In genomic region chr17:31523862-31524730, GRCh38 we compare ENCODE assay signal across 17 cellular contexts.
A peak's percentile ranks its signal among the peaks of the same experiment; 100 is the strongest.
DNase-seq lines count a peak whose midpoint lies in the region; ATAC-seq and TF ChIP-seq lines count a peak whose summit lies in the region.
"Had no signal": no experiment of that assay in that cellular context is flagged by ENCODE, and none has a peak within 500 bp of the region (broad histone marks: within the 10 kb centered on the region; RNA-seq: fewer than 3 reads in every experiment).

No MANE protein-coding gene starts in this region.

- no peaks in the 10 kb centered on the region for H3K4me1 ChIP-seq in GM23338 (ENCODE audit: insufficient read depth)
- peaks cover 16% of the 10 kb centered on the region for H3K4me1 ChIP-seq in osteoblast (ENCODE audit: insufficient read depth, low read length)

- POLR2A ChIA-PET in activated CD8-positive, alpha-beta T cell treated with anti-CD3 and anti-CD28 coated beads, Interleukin-2, amount 10 ng/mL, durations not matched to agents 7 days and 5 days (lab: Charles Lee) = interaction anchor here (1.5 kb wide), 1 partner anchor 36 kb away, joined by 9 read pairs; no protein-coding TSS in a partner anchor

- no peaks in the 10 kb centered on the region for H3K4me1 Mint-ChIP-seq in GM23338
- no peaks in the 10 kb centered on the region for H3K4me1 Mint-ChIP-seq in T-helper 17 cell
- no peaks in the 10 kb centered on the region for H3K4me1 Mint-ChIP-seq in central memory CD8-positive, alpha-beta T cell
- no peaks in the 10 kb centered on the region for H3K4me1 Mint-ChIP-seq in activated CD8-positive, alpha-beta T cell treated with anti-CD3 and anti-CD28 coated beads, Interleukin-2, amount 10 ng/mL, durations not matched to agents 7 days and 5 days (ENCODE audit: low read depth)

- TF ChIP-seq CTCF in GM23338 (conservative IDR thresholded peaks at IDR 0.05; ENCODE audit: low read depth in 2 of 2) (no peak), osteoblast (IDR thresholded peaks at IDR 0.05; ENCODE audit: extremely low read depth, low read depth, low read length) (no peak)

- H3K36me3 ChIP-seq in GM23338 (ENCODE audit: insufficient read depth) (peaks cover 20% of the 10 kb centered on the region), osteoblast (ENCODE audit: insufficient read depth, low read length) (no peaks in the 10 kb centered on the region)

- no peaks in the 10 kb centered on the region for H4K20me1 ChIP-seq in GM23338 (replicated peaks; ENCODE audit: insufficient read depth)
- H4K20me1 ChIP-seq in osteoblast (ENCODE audit: insufficient read depth, low read length) = no peaks in the 10 kb centered on the region

- ATAC-seq in GM23338 = no peak
- ATAC-seq in T-helper 17 cell = no peak
- ATAC-seq in central memory CD8-positive, alpha-beta T cell (replicated peaks; ENCODE audit: extremely low read depth, poor library complexity, severe bottlenecking) = no peak
- no peak for ATAC-seq in activated CD8-positive, alpha-beta T cell treated with anti-CD3 and anti-CD28 coated beads, Interleukin-2, amount 10 ng/mL, durations not matched to agents 7 days and 5 days

- peak overlapping the region; percentile 84; the same call in 1 of the 2 replicates for H3K27ac ChIP-seq in GM23338 (ENCODE audit: low read depth)
- H3K27ac ChIP-seq in osteoblast (ENCODE audit: low read depth, low read length) = no peak overlapping the region

- H3K9me3 Mint-ChIP-seq in GM23338 = peaks cover 6% of the 10 kb centered on the region; the same call in 2 of the 3 replicates
- no peaks in the 10 kb centered on the region for H3K9me3 Mint-ChIP-seq in central memory CD8-positive, alpha-beta T cell
- no peaks in the 10 kb centered on the region for H3K9me3 Mint-ChIP-seq in activated CD8-positive, alpha-beta T cell treated with anti-CD3 and anti-CD28 coated beads, Interleukin-2, amount 10 ng/mL, durations not matched to agents 7 days and 5 days (ENCODE audit: insufficient read depth)
- H3K9me3 Mint-ChIP-seq: CD4-positive, alpha-beta T cell; IgD-negative memory B cell had no signal

- no peak overlapping the region for H3K4me3 Mint-ChIP-seq in GM23338
- no peak overlapping the region for H3K4me3 Mint-ChIP-seq in T-helper 17 cell
- no peak overlapping the region for H3K4me3 Mint-ChIP-seq in central memory CD8-positive, alpha-beta T cell
- H3K4me3 Mint-ChIP-seq in activated CD8-positive, alpha-beta T cell treated with anti-CD3 and anti-CD28 coated beads, Interleukin-2, amount 10 ng/mL, durations not matched to agents 7 days and 5 days = no peak overlapping the region
- H3K4me3 Mint-ChIP-seq: B cell; CD4-positive, alpha-beta T cell had no signal

- H3K9me3 ChIP-seq in T-helper 17 cell (ENCODE audit: control insufficient read depth, low read length, poor library complexity, severe bottlenecking) (no peaks in the 10 kb centered on the region), osteoblast (ENCODE audit: low read depth, low read length) (peaks cover 4% of the 10 kb centered on the region)

- H3K36me3 Mint-ChIP-seq in GM23338 (ENCODE audit: low read depth) (peaks cover 54% of the 10 kb centered on the region), T-helper 17 cell (ENCODE audit: low read depth) (peaks cover 3% of the 10 kb centered on the region)
- H3K36me3 Mint-ChIP-seq in central memory CD8-positive, alpha-beta T cell (ENCODE audit: insufficient read depth) = peaks cover 25% of the 10 kb centered on the region
- peaks cover 35% of the 10 kb centered on the region for H3K36me3 Mint-ChIP-seq in activated CD8-positive, alpha-beta T cell treated with anti-CD3 and anti-CD28 coated beads, Interleukin-2, amount 10 ng/mL, durations not matched to agents 7 days and 5 days (ENCODE audit: low read depth)

- H3K4me3 ChIP-seq in GM23338 (no peak overlapping the region), osteoblast (ENCODE audit: insufficient read depth, low read length) (no peak overlapping the region)

- H3K27me3 Mint-ChIP-seq in GM23338 (ENCODE audit: insufficient read depth, low read depth, poor library complexity) (peaks cover 8% of the 10 kb centered on the region), T-helper 17 cell (no peaks in the 10 kb centered on the region)
- H3K27me3 Mint-ChIP-seq in central memory CD8-positive, alpha-beta T cell = no peaks in the 10 kb centered on the region
- no peaks in the 10 kb centered on the region for H3K27me3 Mint-ChIP-seq in activated CD8-positive, alpha-beta T cell treated with anti-CD3 and anti-CD28 coated beads, Interleukin-2, amount 10 ng/mL, durations not matched to agents 7 days and 5 days (ENCODE audit: low read depth)
- H3K27me3 Mint-ChIP-seq: B cell; CD4-positive, alpha-beta T cell; IgD-negative memory B cell had no signal

- CTCF ChIA-PET in activated CD8-positive, alpha-beta T cell treated with anti-CD3 and anti-CD28 coated beads, Interleukin-2, amount 10 ng/mL, durations not matched to agents 7 days and 5 days (lab: Charles Lee) = interaction anchor here (1.0 to 3.1 kb wide), 13 partner anchors 11 to 318 kb away, joined by 3 to 26 read pairs (median 5); no protein-coding TSS in a partner anchor

- DNase-seq in GM23338 (ENCODE audit: low spot score) (no peak), T-helper 17 cell (no peak), osteoblast (ENCODE audit: insufficient read length, low spot score, missing footprints) (peak; percentile 66), 8988T (no peak), DMS153 (lab: John Stamatoyannopoulos, UW) (no peak)
- DNase-seq in central memory CD8-positive, alpha-beta T cell (ENCODE audit: low spot score in 2 of 2) = no peak
- no peak for DNase-seq in activated naive CD4-positive, alpha-beta T cell (lab: John Stamatoyannopoulos, UW)
- no peak for DNase-seq in activated CD8-positive, alpha-beta T cell treated with anti-CD3 and anti-CD28 coated beads, Interleukin-2, amount 10 ng/mL, durations not matched to agents 7 days and 5 days
- DNase-seq: C1 segment of cervical spinal cord; Calu3; CD4-positive, alpha-beta T cell; DMS 273 treated with DMSO at 0.1 percent for 48 hours; DMS79 treated with DMSO at 0.1 percent for 48 hours; EL; HCEC 1CT had no signal

- no peak overlapping the region for H2AFZ ChIP-seq in GM23338
- no peak overlapping the region for H2AFZ ChIP-seq in osteoblast (ENCODE audit: low read length)

- no peak overlapping the region for H3K4me2 ChIP-seq in GM23338
- H3K4me2 ChIP-seq in osteoblast (ENCODE audit: insufficient read depth, low read length) = no peak overlapping the region

- H3K27ac Mint-ChIP-seq in GM23338 = no peak overlapping the region
- peak overlapping the region; percentile 39 for H3K27ac Mint-ChIP-seq in T-helper 17 cell
- peak overlapping the region; percentile 22 for H3K27ac Mint-ChIP-seq in central memory CD8-positive, alpha-beta T cell (ENCODE audit: low read depth)
- H3K27ac Mint-ChIP-seq in activated CD8-positive, alpha-beta T cell treated with anti-CD3 and anti-CD28 coated beads, Interleukin-2, amount 10 ng/mL, durations not matched to agents 7 days and 5 days = no peak overlapping the region
- H3K27ac Mint-ChIP-seq: CD4-positive, alpha-beta T cell had no signal

- no peaks in the 10 kb centered on the region for H3K79me2 ChIP-seq in GM23338 (replicated peaks; ENCODE audit: insufficient read depth)
- H3K79me2 ChIP-seq in osteoblast (ENCODE audit: insufficient read depth, low read length) = no peaks in the 10 kb centered on the region

- H3F3A ChIP-seq in GM23338 (replicated peaks; ENCODE audit: low read depth) = no peaks in the 10 kb centered on the region

- H3K9me2 ChIP-seq in GM23338 (ENCODE audit: insufficient read depth) = no peaks in the 10 kb centered on the region

- no peaks in the 10 kb centered on the region for H3K27me3 ChIP-seq in GM23338 (ENCODE audit: insufficient read depth)
- no peaks in the 10 kb centered on the region for H3K27me3 ChIP-seq in osteoblast (ENCODE audit: insufficient read depth, low read length)

TF ChIP-seq in GM23338, 12 proteins besides CTCF, POLR2A, EP300 and RAD21:
- no peak for TF ChIP-seq STAT1 (IDR thresholded peaks at IDR 0.05; ENCODE audit: unreplicated experiment)

Comparison
In these comparisons a context has a peak if more than half of its experiments do, and no peak if none do; other contexts are left out.
1. H3K27ac Mint-ChIP-seq: peak in T-helper 17 cell (single experiment) and central memory CD8-positive, alpha-beta T cell (single experiment); none in GM23338 (single experiment) and activated CD8-positive, alpha-beta T cell treated with anti-CD3 and anti-CD28 coated beads, Interleukin-2, amount 10 ng/mL, durations not matched to agents 7 days and 5 days (single experiment).